In genomic region chr11:92594251-92594650, GRCh38 we compare ENCODE assay signal across 6 cellular contexts.
"Had no signal": no experiment of that assay in that cellular context is flagged by ENCODE, and none has a peak within 500 bp of the region (broad histone marks: within the 10 kb centered on the region; RNA-seq: fewer than 3 reads in every experiment).

No MANE protein-coding gene starts in this region.

- H3K9me3 Mint-ChIP-seq: IgD-negative memory B cell had no signal

- H3K27ac Mint-ChIP-seq: HFFc6, IgD-negative memory B cell had no signal

- H3K4me3 Mint-ChIP-seq: HFFc6, IgD-negative memory B cell had no signal

- H3K4me3 ChIP-seq: GM23248, HAP-1 had no signal

- DNase-seq: GM23248, GOT3, H7, HFFc6 had no signal

- H3K27me3 Mint-ChIP-seq: IgD-negative memory B cell had no signal
